In genomic region chr2:216056739-216057138, GRCh38 we compare ENCODE assay signal across 11 cellular contexts. TPM values are rescaled to one million over a fixed set of nuclear protein-coding genes. Genes with fewer than 3 reads are reported as not detected.
DNase-seq lines count a peak whose midpoint lies in the region; ATAC-seq, FAIRE-seq and TF ChIP-seq lines count a peak whose summit lies in the region.
"Had no signal": no experiment of that assay in that cellular context is flagged by ENCODE, and none has a peak within 500 bp of the region (broad histone marks: within the 10 kb centered on the region; RNA-seq: fewer than 3 reads in every experiment).

No MANE protein-coding gene starts in this region.

- H3K27ac ChIP-seq in A549: peak overlapping the region; percentile 82 to 83

- TF ChIP-seq POLR2A in A549 (IDR thresholded peaks at IDR 0.05; ENCODE audit: low read length): no peak

- no peak overlapping the region for H3K4me3 ChIP-seq in A549

- CTCF ChIA-PET in A549 (lab: Yijun Ruan, JAX): no interaction called here

- H3K4me2 ChIP-seq in A549: peak overlapping the region; percentile 92

- no peak for TF ChIP-seq CTCF in A549 (IDR thresholded peaks at IDR 0.05)

- TF ChIP-seq RAD21 in A549 (conservative IDR thresholded peaks at IDR 0.05 in 1 of 2, IDR thresholded peaks at IDR 0.05 in 1 of 2): no peak

- ATAC-seq in A549: peak in 1 of 2 experiments; percentile 31; a peak in 2 of 6 replicates
- ATAC-seq in GM19023 (IDR thresholded peaks at IDR 0.05; ENCODE audit: unreplicated experiment): peak; percentile 34
- ATAC-seq in HG03045 (IDR thresholded peaks at IDR 0.05; ENCODE audit: unreplicated experiment): peak; percentile 36
- ATAC-seq in activated CD4-positive, CD25-positive, alpha-beta regulatory T cell treated with anti-CD3 and anti-CD28 coated beads, Interleukin-2, amount 50 U/mL, for 24 hours: no peak

- H3K4me1 ChIP-seq in A549: peaks cover 44% of the 10 kb centered on the region

- no peak for FAIRE-seq in A549 (lab: Jason Lieb, UNC)

- H3K9me3 ChIP-seq in A549: no peaks in the 10 kb centered on the region

- DNase-seq in A549 (ENCODE audit: low read depth in 1 of 2, low spot score in 1 of 2): peak; percentile 12 to 40
- DNase-seq in astrocyte of the hippocampus (ENCODE audit: low read depth, low spot score): peak; percentile 2
- DNase-seq in NCI-H2081 treated with DMSO at 0.1 percent for 48 hours (lab: John Stamatoyannopoulos, UW): no peak
- DNase-seq in DMS79 (lab: John Stamatoyannopoulos, UW): no peak
- DNase-seq in medulla oblongata (ENCODE audit: extremely low spot score): no peak
- DNase-seq: activated CD4-positive, alpha-beta T cell treated with anti-CD3 and anti-CD28 coated beads for 48 hours; AML-193; NCI-H345 had no signal

- POLR2A ChIA-PET in A549 (lab: Yijun Ruan, JAX): no interaction called here

- no peak for TF ChIP-seq EP300 in A549 (IDR thresholded peaks at IDR 0.05)

- 8% methylated on average over 3 of the region's 3 CpGs for WGBS in A549 (ENCODE audit: missing lambda C conversion rate)

TF ChIP-seq in A549, 52 proteins besides CTCF, POLR2A, EP300 and RAD21:
- TF ChIP-seq CBX2 (IDR thresholded peaks at IDR 0.05; ENCODE audit: borderline replicate concordance, low read depth): no peak
- TF ChIP-seq ZC3H11A (IDR thresholded peaks at IDR 0.05): no peak
- TF ChIP-seq FOSL2 (IDR thresholded peaks at IDR 0.05): no peak
- TF ChIP-seq FOSL2 (CRISPR knock-in tag; IDR thresholded peaks at IDR 0.05): peak; percentile 68
- TF ChIP-seq RCOR1 (IDR thresholded peaks at IDR 0.05; ENCODE audit: low read depth, low read length): no peak
- TF ChIP-seq EHF (CRISPR knock-in tag; IDR thresholded peaks at IDR 0.05): no peak

RNA-seq across cellular contexts. Expression of gene PECR, which starts 24.9 kb away (rescaled TPM):
- 39.9 and 50.4 TPM in 2 replicates for polyA plus RNA-seq in A549 (2011; rRNA removed)
- polyA plus RNA-seq in A549 (2012; cell fraction: cytosol; rRNA removed): 33.5 and 33.6 TPM in 2 replicates
- 10.0 and 14.7 TPM in 2 replicates for polyA plus RNA-seq in A549 (2012; cell fraction: nucleus; rRNA removed)
- 16.8 to 17.1 TPM (median 16.9 TPM) in 3 replicates for polyA plus RNA-seq in A549 (2017; fragmentation: RNase III; extraction: RNeasy Plus Mini Kit Qiagen cat#74134 plus additional on column Dnase treatment)
- 35.2 and 38.2 TPM in 2 replicates for polyA minus RNA-seq in A549 (2011; rRNA and poly(A)+ RNA removed)

RNA-seq across cellular contexts. Expression of gene TMEM169, which starts 25.0 kb away (rescaled TPM):
- polyA plus RNA-seq in A549 (2011; rRNA removed) (0.54 and 0.78 TPM in 2 replicates), A549 (2017; fragmentation: RNase III; extraction: RNeasy Plus Mini Kit Qiagen cat#74134 plus additional on column Dnase treatment) (0.80 to 0.82 TPM (median 0.81 TPM) in 3 replicates)
- 0.08 and 0.09 TPM in 2 replicates for polyA plus RNA-seq in A549 (2012; cell fraction: cytosol; rRNA removed)
- 0.04 and 0.26 TPM in 2 replicates for polyA plus RNA-seq in A549 (2012; cell fraction: nucleus; rRNA removed)
- polyA minus RNA-seq in A549 (2011; rRNA and poly(A)+ RNA removed): 0.62 and 0.63 TPM in 2 replicates

RNA-seq across cellular contexts. Expression of gene MREG, which starts 43.4 kb away (rescaled TPM):
- 7.9 and 8.0 TPM in 2 replicates for polyA plus RNA-seq in A549 (2011; rRNA removed)
- polyA plus RNA-seq in A549 (2012; cell fraction: cytosol; rRNA removed): 1.5 and 2.0 TPM in 2 replicates
- 1.3 and 1.4 TPM in 2 replicates for polyA plus RNA-seq in A549 (2012; cell fraction: nucleus; rRNA removed)
- polyA plus RNA-seq in A549 (2017; fragmentation: RNase III; extraction: RNeasy Plus Mini Kit Qiagen cat#74134 plus additional on column Dnase treatment): 5.0 to 6.4 TPM (median 6.1 TPM) in 3 replicates
- 4.2 and 6.0 TPM in 2 replicates for polyA minus RNA-seq in A549 (2011; rRNA and poly(A)+ RNA removed)

RNA-seq across cellular contexts. Expression of gene XRCC5, which starts 52.4 kb away (rescaled TPM):
- polyA plus RNA-seq in A549 (2011; rRNA removed) (430 and 619 TPM in 2 replicates), A549 (2017; fragmentation: RNase III; extraction: RNeasy Plus Mini Kit Qiagen cat#74134 plus additional on column Dnase treatment) (209 to 222 TPM (median 217 TPM) in 3 replicates)
- 127 and 133 TPM in 2 replicates for polyA plus RNA-seq in A549 (2012; cell fraction: cytosol; rRNA removed)
- polyA plus RNA-seq in A549 (2012; cell fraction: nucleus; rRNA removed): 204 and 220 TPM in 2 replicates
- 425 and 452 TPM in 2 replicates for polyA minus RNA-seq in A549 (2011; rRNA and poly(A)+ RNA removed)

Comparison
In these comparisons a context has a peak if more than half of its experiments do, and no peak if none do; other contexts are left out.
1. ATAC-seq: peak in GM19023 (single experiment) and HG03045 (single experiment); none in activated CD4-positive, CD25-positive, alpha-beta regulatory T cell treated with anti-CD3 and anti-CD28 coated beads, Interleukin-2, amount 50 U/mL, for 24 hours (0 of 2).
2. DNase-seq: peak in A549 (2 of 2) and astrocyte of the hippocampus (single experiment); none in NCI-H2081 treated with DMSO at 0.1 percent for 48 hours (single experiment), DMS79 (single experiment) and medulla oblongata (single experiment).